In genomic region chr3:121747976-121748375, GRCh38 we compare ENCODE assay signal across 10 cellular contexts. TPM values are rescaled to one million over a fixed set of nuclear protein-coding genes. Genes with fewer than 3 reads are reported as not detected.
DNase-seq lines count a peak whose midpoint lies in the region; TF ChIP-seq lines count a peak whose summit lies in the region.
"Had no signal": no experiment of that assay in that cellular context is flagged by ENCODE, and none has a peak within 500 bp of the region (broad histone marks: within the 10 kb centered on the region; RNA-seq: fewer than 3 reads in every experiment).

No MANE protein-coding gene starts in this region.

- H3K27me3 ChIP-seq in adipocyte (replicated peaks; ENCODE audit: control insufficient read depth, insufficient read depth, low read length): no peaks in the 10 kb centered on the region
- no peaks in the 10 kb centered on the region for H3K27me3 ChIP-seq in kidney epithelial cell (ENCODE audit: control insufficient read depth, insufficient read depth, low read length)
- H3K27me3 ChIP-seq in tibial artery: no peaks in the 10 kb centered on the region

- DNase-seq in adipocyte (ENCODE audit: low read depth): peak; percentile 29
- no peak for DNase-seq in kidney epithelial cell (ENCODE audit: low read depth)
- no peak for DNase-seq in tibial artery
- no peak for DNase-seq in SIG-M5 (lab: John Stamatoyannopoulos, UW)
- no peak for DNase-seq in glutamatergic neuron
- no peak for DNase-seq in activated CD4-positive, CD25-positive, alpha-beta regulatory T cell (lab: John Stamatoyannopoulos, UW)
- DNase-seq: activated naive CD8-positive, alpha-beta T cell treated with anti-CD3 and anti-CD28 coated beads for 36 hours; NCI-H524 had no signal

- CTCF ChIA-PET in HEK293 (lab: Yijun Ruan, JAX): no interaction called here

- TF ChIP-seq CTCF in HEK293 (tag by site-specific recombination; IDR thresholded peaks at IDR 0.05) (no peak), kidney epithelial cell (IDR thresholded peaks at IDR 0.05; ENCODE audit: insufficient read depth, low read length, poor library complexity, severe bottlenecking) (no peak), tibial artery (IDR thresholded peaks at IDR 0.05) (no peak), glutamatergic neuron (IDR thresholded peaks at IDR 0.05; ENCODE audit: partially characterized antibody, unreplicated experiment) (no peak)

- H3K9me3 Mint-ChIP-seq in glutamatergic neuron (ENCODE audit: unreplicated experiment): no peaks in the 10 kb centered on the region
- H3K9me3 Mint-ChIP-seq: activated naive CD8-positive, alpha-beta T cell treated with anti-CD3 and anti-CD28 coated beads for 36 hours; stimulated activated effector memory CD8-positive, alpha-beta T cell treated with anti-CD3 and anti-CD28 coated beads, Interleukin-12 subunit alpha, Interleukin-12 subunit beta, amount 100 ng/mL, for 72 hours had no signal

- H3K27me3 Mint-ChIP-seq in glutamatergic neuron (ENCODE audit: unreplicated experiment): no peaks in the 10 kb centered on the region

- H3K9me3 ChIP-seq in HEK293 (ENCODE audit: control insufficient read depth, insufficient read depth, low read depth, low read length): no peaks in the 10 kb centered on the region
- no peaks in the 10 kb centered on the region for H3K9me3 ChIP-seq in adipocyte (ENCODE audit: control insufficient read depth, low read length)
- H3K9me3 ChIP-seq in tibial artery: no peaks in the 10 kb centered on the region

- H3K4me3 Mint-ChIP-seq in glutamatergic neuron (ENCODE audit: unreplicated experiment): no peak overlapping the region
- H3K4me3 Mint-ChIP-seq: activated naive CD8-positive, alpha-beta T cell treated with anti-CD3 and anti-CD28 coated beads for 36 hours; stimulated activated effector memory CD8-positive, alpha-beta T cell treated with anti-CD3 and anti-CD28 coated beads, Interleukin-12 subunit alpha, Interleukin-12 subunit beta, amount 100 ng/mL, for 72 hours had no signal

- peak overlapping the region; percentile 98 for H3K4me3 ChIP-seq in HEK293 (ENCODE audit: low read depth, low read length)
- peak overlapping the region; percentile 96 for H3K4me3 ChIP-seq in adipocyte (ENCODE audit: low read length)
- peak overlapping the region; percentile 90 for H3K4me3 ChIP-seq in kidney epithelial cell (ENCODE audit: low read depth, low read length)
- H3K4me3 ChIP-seq in tibial artery: peak overlapping the region; percentile 62 to 96

- intact Hi-C loops in tibial artery (cut with DNase I; ENCODE audit: low total_unique reads): loop anchor here (10.0 kb wide), 1 partner anchor 1003 kb away; the partner anchor contains the start of genes GTF2E1 and RABL3

- H3K27ac ChIP-seq in HEK293 (ENCODE audit: extremely low read depth, low read depth, low read length): no peak overlapping the region
- H3K27ac ChIP-seq in tibial artery: no peak overlapping the region

- H3K4me1 ChIP-seq in HEK293 (ENCODE audit: control insufficient read depth, insufficient read depth, low read length) (0 out of 2 replicates have a peak, but pooled peaks cover 2% of the 10 kb centered on the region), adipocyte (ENCODE audit: control insufficient read depth, insufficient read depth, low read length) (peaks cover 25% of the 10 kb centered on the region), tibial artery (peaks cover 0 to 42% (median 20%) of the 10 kb centered on the region in 4 donors)

- H3K36me3 ChIP-seq in HEK293 (ENCODE audit: control insufficient read depth in 2 of 2, insufficient read depth in 1 of 2, low read length in 2 of 2) (peaks cover 0 to 14% of the 10 kb centered on the region in 2 experiments; a peak in 1 of 3 replicates), adipocyte (ENCODE audit: control insufficient read depth, insufficient read depth, low read length, severe bottlenecking) (no peaks in the 10 kb centered on the region), kidney epithelial cell (ENCODE audit: control insufficient read depth, insufficient read depth, low read length) (no peaks in the 10 kb centered on the region), tibial artery (no peaks in the 10 kb centered on the region)

- no peaks in the 10 kb centered on the region for H3K4me1 Mint-ChIP-seq in glutamatergic neuron (ENCODE audit: low read depth, unreplicated experiment)

- H3K36me3 Mint-ChIP-seq in glutamatergic neuron (ENCODE audit: unreplicated experiment): no peaks in the 10 kb centered on the region
- H3K36me3 Mint-ChIP-seq: stimulated activated effector memory CD8-positive, alpha-beta T cell treated with anti-CD3 and anti-CD28 coated beads, Interleukin-12 subunit alpha, Interleukin-12 subunit beta, amount 100 ng/mL, for 72 hours had no signal

- POLR2A ChIA-PET in HEK293 (lab: Yijun Ruan, JAX): interaction anchor here (1.3 kb wide), 1 partner anchor 87 kb away, joined by 3 read pairs; the partner anchor contains the start of genes EAF2 and IQCB1

- H3K9ac ChIP-seq in adipocyte (ENCODE audit: low read length): peak overlapping the region; percentile 98

- H3K27ac Mint-ChIP-seq in glutamatergic neuron (ENCODE audit: unreplicated experiment): no peak overlapping the region
- H3K27ac Mint-ChIP-seq: activated naive CD8-positive, alpha-beta T cell treated with anti-CD3 and anti-CD28 coated beads for 36 hours; stimulated activated effector memory CD8-positive, alpha-beta T cell treated with anti-CD3 and anti-CD28 coated beads, Interleukin-12 subunit alpha, Interleukin-12 subunit beta, amount 100 ng/mL, for 72 hours had no signal

TF ChIP-seq in HEK293, 187 proteins besides CTCF, POLR2A, EP300 and RAD21:
- no peak for TF ChIP-seq YY2 (tag by site-specific recombination; IDR thresholded peaks at IDR 0.05)
- no peak for TF ChIP-seq KLF1 (tag by site-specific recombination; IDR thresholded peaks at IDR 0.05)
- no peak for TF ChIP-seq ZSCAN23 (tag by site-specific recombination; IDR thresholded peaks at IDR 0.05)
- TF ChIP-seq ZNF433 (tag by site-specific recombination; IDR thresholded peaks at IDR 0.05; ENCODE audit: low read depth): no peak
- no peak for TF ChIP-seq ZNF549 (tag by site-specific recombination; IDR thresholded peaks at IDR 0.05)
- no peak for TF ChIP-seq ZNF639 (tag by site-specific recombination; IDR thresholded peaks at IDR 0.05)
- no peak for TF ChIP-seq ZNF394 (tag by site-specific recombination; IDR thresholded peaks at IDR 0.05; ENCODE audit: borderline replicate concordance)
- no peak for TF ChIP-seq KLF10 (tag by site-specific recombination; IDR thresholded peaks at IDR 0.05)
- TF ChIP-seq, protein P1, sequence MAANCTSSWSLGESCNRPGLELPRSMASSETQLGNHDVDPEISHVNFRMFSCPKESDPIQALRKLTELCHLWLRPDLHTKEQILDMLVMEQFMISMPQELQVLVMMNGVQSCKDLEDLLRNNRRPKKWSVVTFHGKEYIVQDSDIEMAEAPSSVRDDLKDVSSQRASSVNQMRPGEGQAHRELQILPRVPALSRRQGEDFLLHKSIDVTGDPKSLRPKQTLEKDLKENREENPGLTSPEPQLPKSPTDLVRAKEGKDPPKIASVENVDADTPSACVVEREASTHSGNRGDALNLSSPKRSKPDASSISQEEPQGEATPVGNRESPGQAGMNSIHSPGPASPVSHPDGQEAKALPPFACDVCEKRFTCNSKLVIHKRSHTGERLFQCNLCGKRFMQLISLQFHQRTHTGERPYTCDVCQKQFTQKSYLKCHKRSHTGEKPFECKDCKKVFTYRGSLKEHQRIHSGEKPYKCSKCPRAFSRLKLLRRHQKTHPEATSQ (tag by site-specific recombination; IDR thresholded peaks at IDR 0.05): no peak
- TF ChIP-seq ZNF24 (tag by site-specific recombination; IDR thresholded peaks at IDR 0.05): no peak
- TF ChIP-seq ZNF777 (tag by site-specific recombination; IDR thresholded peaks at IDR 0.05; ENCODE audit: borderline replicate concordance): no peak
- TF ChIP-seq ZNF184 (tag by site-specific recombination; IDR thresholded peaks at IDR 0.05): no peak
- no peak for TF ChIP-seq ZNF121 (tag by site-specific recombination; IDR thresholded peaks at IDR 0.05)
- TF ChIP-seq ZNF785 (tag by site-specific recombination; IDR thresholded peaks at IDR 0.05): no peak

RNA-seq across cellular contexts. Expression of gene GOLGB1, which starts 1.6 kb away (rescaled TPM):
- total RNA-seq in kidney epithelial cell (34.4 and 112 TPM in 2 replicates), glutamatergic neuron (ENCODE audit: unreplicated experiment) (40.9 TPM)
